ENCODE assay signal across 22 cellular contexts in genomic region chr1:55823521-55824296, GRCh38.
DNase-seq lines count a peak whose midpoint lies in the region; ATAC-seq, FAIRE-seq and TF ChIP-seq lines count a peak whose summit lies in the region.
"Had no signal": no experiment of that assay in that cellular context is flagged by ENCODE, and none has a peak within 500 bp of the region (broad histone marks: within the 10 kb centered on the region; RNA-seq: fewer than 3 reads in every experiment).

No MANE protein-coding gene starts in this region.

- no peak overlapping the region for H3K9ac ChIP-seq in astrocyte (ENCODE audit: low read length)

- no peak overlapping the region for H3K4me3 Mint-ChIP-seq in astrocyte (ENCODE audit: unreplicated experiment)
- H3K4me3 Mint-ChIP-seq: activated naive CD8-positive, alpha-beta T cell; activated T-cell treated with anti-CD3 and anti-CD28 coated beads, Interleukin-2, amount 50 U/mL, for 24 hours; natural killer cell; stimulated activated naive CD8-positive, alpha-beta T cell treated with anti-CD3 and anti-CD28 coated beads, Interleukin-15, Interleukin-2, amounts not matched to agents 100 ng/mL and 50 ng/mL, for 24 hours had no signal

- peaks cover 21% of the 10 kb centered on the region for H3K4me1 Mint-ChIP-seq in astrocyte (ENCODE audit: low read depth, unreplicated experiment)
- H3K4me1 Mint-ChIP-seq: natural killer cell had no signal

- no peak overlapping the region for H2AFZ ChIP-seq in astrocyte (ENCODE audit: low read depth, low read length)

- H3K36me3 Mint-ChIP-seq in astrocyte (ENCODE audit: low read depth, unreplicated experiment), result no peaks in the 10 kb centered on the region
- H3K36me3 Mint-ChIP-seq: activated naive CD8-positive, alpha-beta T cell; natural killer cell had no signal

- H3K27ac Mint-ChIP-seq in astrocyte (ENCODE audit: unreplicated experiment), result no peak overlapping the region
- H3K27ac Mint-ChIP-seq: activated naive CD8-positive, alpha-beta T cell; activated T-cell treated with anti-CD3 and anti-CD28 coated beads, Interleukin-2, amount 50 U/mL, for 24 hours; natural killer cell; stimulated activated naive CD8-positive, alpha-beta T cell treated with anti-CD3 and anti-CD28 coated beads, Interleukin-15, Interleukin-2, amounts not matched to agents 100 ng/mL and 50 ng/mL, for 24 hours had no signal

- H3K27ac ChIP-seq in astrocyte (ENCODE audit: low read depth, low read length), result no peak overlapping the region
- H3K27ac ChIP-seq: gastroesophageal sphincter, psoas muscle, vagina had no signal

- no peaks in the 10 kb centered on the region for H3K27me3 ChIP-seq in astrocyte (ENCODE audit: insufficient read depth, low read length)
- H3K27me3 ChIP-seq: gastroesophageal sphincter, vagina had no signal

- peaks cover 18% of the 10 kb centered on the region for H3K4me1 ChIP-seq in astrocyte (ENCODE audit: insufficient read depth, low read length)
- H3K4me1 ChIP-seq: vagina had no signal

- no peaks in the 10 kb centered on the region for H3K79me2 ChIP-seq in astrocyte (ENCODE audit: insufficient read depth, low read length)

- no peak for FAIRE-seq in astrocyte (lab: Jason Lieb, UNC)
- FAIRE-seq: endometrium, H54, TTC549 had no signal

- H3K4me3 ChIP-seq in astrocyte (ENCODE audit: insufficient read depth, low read depth, low read length), result no peak overlapping the region
- H3K4me3 ChIP-seq: gastroesophageal sphincter, lung, psoas muscle, vagina had no signal

- ATAC-seq in HG03159 (IDR thresholded peaks at IDR 0.05; ENCODE audit: unreplicated experiment), result no peak
- ATAC-seq in GM18511 (IDR thresholded peaks at IDR 0.05; ENCODE audit: unreplicated experiment), result no peak
- ATAC-seq in HG02852 (IDR thresholded peaks at IDR 0.05; ENCODE audit: unreplicated experiment), result no peak
- ATAC-seq: gastroesophageal sphincter, natural killer cell, psoas muscle had no signal

- H4K20me1 ChIP-seq in astrocyte (ENCODE audit: insufficient read depth, low read length), result no peaks in the 10 kb centered on the region

- DNase-seq in AG08395 (ENCODE audit: low spot score) (peak; percentile 46), LHCN-M2 (ENCODE audit: low read depth) (peak; percentile 39), astrocyte (ENCODE audit: low read depth) (peak; percentile 64), kidney tubule cell (ENCODE audit: low spot score) (peak; percentile 26), HuH-7 (ENCODE audit: low spot score) (no peak)
- DNase-seq: activated T-cell treated with anti-CD3 and anti-CD28 coated beads, Interleukin-2, amount 50 U/mL, for 24 hours; caudate nucleus; natural killer cell; NCI-H187; NCI-H524; psoas muscle had no signal

- no peaks in the 10 kb centered on the region for H3K36me3 ChIP-seq in astrocyte (ENCODE audit: insufficient read depth, low read length)
- H3K36me3 ChIP-seq: gastroesophageal sphincter, vagina had no signal

- no peaks in the 10 kb centered on the region for H3K9me3 ChIP-seq in astrocyte (ENCODE audit: insufficient read depth, low read depth, low read length)
- H3K9me3 ChIP-seq: gastroesophageal sphincter, psoas muscle, vagina had no signal

- H3K27me3 Mint-ChIP-seq in astrocyte (ENCODE audit: low read depth, unreplicated experiment), result peaks cover 22% of the 10 kb centered on the region
- H3K27me3 Mint-ChIP-seq: activated T-cell treated with anti-CD3 and anti-CD28 coated beads, Interleukin-2, amount 50 U/mL, for 24 hours had no signal

- peak overlapping the region; percentile 22 for H3K4me2 ChIP-seq in astrocyte (ENCODE audit: low read length)

- TF ChIP-seq CTCF in astrocyte (IDR thresholded peaks at IDR 0.05; ENCODE audit: insufficient read depth, low read depth, low read length), result no peak

- no peaks in the 10 kb centered on the region for H3K9me3 Mint-ChIP-seq in astrocyte (ENCODE audit: unreplicated experiment)
- H3K9me3 Mint-ChIP-seq: activated T-cell treated with anti-CD3 and anti-CD28 coated beads, Interleukin-2, amount 50 U/mL, for 24 hours; natural killer cell; stimulated activated naive CD8-positive, alpha-beta T cell treated with anti-CD3 and anti-CD28 coated beads, Interleukin-15, Interleukin-2, amounts not matched to agents 100 ng/mL and 50 ng/mL, for 24 hours had no signal
